14 cellular contexts compared by ENCODE assay signal in genomic region chr14:91254456-91254855, GRCh38. TPM values are rescaled to one million over a fixed set of nuclear protein-coding genes. Genes with fewer than 3 reads are reported as not detected.
DNase-seq lines count a peak whose midpoint lies in the region; ATAC-seq, FAIRE-seq and TF ChIP-seq lines count a peak whose summit lies in the region.
"Had no signal": no experiment of that assay in that cellular context is flagged by ENCODE, and none has a peak within 500 bp of the region (broad histone marks: within the 10 kb centered on the region; RNA-seq: fewer than 3 reads in every experiment).

No MANE protein-coding gene starts in this region.

- DNase-seq in GM18507 (ENCODE audit: extremely low spot score, insufficient read length, low read depth) (no peak), NCI-H1694 treated with DMSO at 0.1 percent for 48 hours (lab: John Stamatoyannopoulos, UW) (peak; percentile 69), K562 (ENCODE audit: extremely low read depth in 1 of 4, low spot score in 3 of 4) (no peak), progenitor cell of endocrine pancreas (ENCODE audit: low spot score, unreplicated experiment) (no peak), GM12892 (ENCODE audit: insufficient read length) (no peak), foreskin melanocyte (no peak)
- DNase-seq in activated effector memory CD4-positive, alpha-beta T cell treated with Interleukin-2 at 50 U/mL for 16 hours: no peak
- DNase-seq: DMS79 treated with DMSO at 0.1 percent for 48 hours; occipital lobe; SHP77 treated with DMSO at 0.1 percent for 48 hours; stimulated activated CD4-positive, alpha-beta T cell treated with anti-CD3 and anti-CD28 coated beads, Interleukin-1b, Interleukin-23, amount 100 ng/mL, for 48 hours had no signal

- intact Hi-C loops in K562 (cut with micrococcal nuclease): loop anchor here (2.0 kb wide), 1 partner anchor 78 kb away; no protein-coding TSS in a partner anchor

- H3K4me3 ChIP-seq in K562: no peak overlapping the region

- TF ChIP-seq EP300 in K562 (IDR thresholded peaks at IDR 0.05; ENCODE audit: low read length): no peak

- H3K27ac ChIP-seq in K562 (ENCODE audit: extremely low read depth, low read depth, low read length): no peak overlapping the region

- TF ChIP-seq POLR2A in K562 (conservative IDR thresholded peaks at IDR 0.05): no peak
- TF ChIP-seq POLR2A in GM12892 (IDR thresholded peaks at IDR 0.05; ENCODE audit: low read depth, low read length): no peak

- H3K4me1 Mint-ChIP-seq in progenitor cell of endocrine pancreas (ENCODE audit: low read depth): peaks cover 10% of the 10 kb centered on the region

- TF ChIP-seq CTCF in K562 (IDR thresholded peaks at IDR 0.05 in 2 of 3, conservative IDR thresholded peaks at IDR 0.05 in 1 of 3; ENCODE audit: insufficient read depth in 2 of 3, low read depth in 1 of 3, low read length in 3 of 3) (no peak), progenitor cell of endocrine pancreas (IDR thresholded peaks at IDR 0.05; ENCODE audit: unreplicated experiment) (no peak)

- peak overlapping the region; percentile 75 for H3K4me3 Mint-ChIP-seq in progenitor cell of endocrine pancreas (ENCODE audit: low read depth)

- H3K4me2 ChIP-seq in K562 (ENCODE audit: insufficient read depth, low read length): no peak overlapping the region

- H3K27ac Mint-ChIP-seq in progenitor cell of endocrine pancreas: peak overlapping the region; percentile 23

- CTCF ChIA-PET in K562 (lab: Yijun Ruan, JAX; ENCODE audit: low intra/inter-chr PET ratio): interaction anchor here (1.2 kb wide), 1 partner anchor 32 kb away, joined by 3 read pairs; no protein-coding TSS in a partner anchor

- H3K27me3 ChIP-seq in K562 (ENCODE audit: control insufficient read depth in 2 of 2, insufficient read depth in 2 of 2, low read length in 2 of 2): no peaks in the 10 kb centered on the region
- H3K27me3 ChIP-seq: breast epithelium, suprapubic skin had no signal

- peaks cover 48% of the 10 kb centered on the region for H3K27me3 Mint-ChIP-seq in progenitor cell of endocrine pancreas

- no peaks in the 10 kb centered on the region; the same call in 2 of the 3 replicates for H3K36me3 ChIP-seq in K562 (ENCODE audit: control insufficient read depth, insufficient read depth, low read length)
- H3K36me3 ChIP-seq: breast epithelium, suprapubic skin had no signal

- no peaks in the 10 kb centered on the region for H4K20me1 ChIP-seq in K562 (replicated peaks; ENCODE audit: control insufficient read depth, insufficient read depth, low read length)

- H3K4me1 ChIP-seq in K562 (replicated peaks in 1 of 2; ENCODE audit: control insufficient read depth in 2 of 2, insufficient read depth in 2 of 2, low read length in 2 of 2): peaks cover 30 to 36% of the 10 kb centered on the region in 2 experiments

- BruUV-seq in K562 (replicated peaks; lab: Mats Ljungman, UMichigan): no TSS peak

- FAIRE-seq in GM18507 (lab: Jason Lieb, UNC): peak; percentile 62
- FAIRE-seq in K562 (lab: Jason Lieb, UNC): no peak
- no peak for FAIRE-seq in GM12892 (lab: Jason Lieb, UNC)
- FAIRE-seq: islet of Langerhans had no signal

- H3K36me3 Mint-ChIP-seq in progenitor cell of endocrine pancreas (ENCODE audit: insufficient read depth): no peaks in the 10 kb centered on the region

- no peaks in the 10 kb centered on the region for H3K9me3 ChIP-seq in K562 (replicated peaks; ENCODE audit: control insufficient read depth, insufficient read depth, low read depth, low read length)
- H3K9me3 ChIP-seq: breast epithelium, suprapubic skin had no signal

- 83% methylated on average over 3 of the region's 3 CpGs for WGBS in K562 (ENCODE audit: insufficient coverage, low coverage, missing lambda C conversion rate)

- POLR2A ChIA-PET in K562 (lab: Yijun Ruan, JAX): interaction anchor here (1.0 kb wide), 1 partner anchor 76 kb away, joined by 3 read pairs; no protein-coding TSS in a partner anchor

- H2AFZ ChIP-seq in K562 (ENCODE audit: low read depth, low read length): no peak overlapping the region

- no peaks in the 10 kb centered on the region for H3K9me1 ChIP-seq in K562 (ENCODE audit: control insufficient read depth, insufficient read depth, low read length)

- no peak for TF ChIP-seq RAD21 in K562 (CRISPR knock-in tag; conservative IDR thresholded peaks at IDR 0.05 in 1 of 2, IDR thresholded peaks at IDR 0.05 in 1 of 2)

- no peak overlapping the region for H3K9ac ChIP-seq in K562 (ENCODE audit: insufficient read depth in 1 of 2, low read depth in 2 of 2, low read length in 2 of 2)

- H3K79me2 ChIP-seq in K562 (ENCODE audit: control insufficient read depth, insufficient read depth, low read length): peaks cover 2% of the 10 kb centered on the region; the same call in 2 of the 3 replicates

- in situ Hi-C loops in K562 (cut with MboI): no loop called here

- ATAC-seq in K562: no peak

- no peaks in the 10 kb centered on the region for H3K9me3 Mint-ChIP-seq in progenitor cell of endocrine pancreas (ENCODE audit: low read depth)

TF ChIP-seq in K562, 482 proteins besides CTCF, POLR2A, EP300 and RAD21 (continues in another document):
- TF ChIP-seq NCOA6 (IDR thresholded peaks at IDR 0.05) (no peak), ZFP36 (IDR thresholded peaks at IDR 0.05; ENCODE audit: low read depth, low read length, partially characterized antibody) (peak; percentile 51), SNIP1 (IDR thresholded peaks at IDR 0.05; ENCODE audit: low read depth) (no peak), ZNF696 (CRISPR knock-in tag; conservative IDR thresholded peaks at IDR 0.05) (no peak), THAP12 (CRISPR knock-in tag; IDR thresholded peaks at IDR 0.05) (no peak), ZNF24 (IDR thresholded peaks at IDR 0.05) (no peak), ZNF436 (CRISPR knock-in tag; IDR thresholded peaks at IDR 0.05) (no peak), GTF2B (IDR thresholded peaks at IDR 0.05; ENCODE audit: extremely low read depth, insufficient read length) (no peak), ZFX (CRISPR knock-in tag; IDR thresholded peaks at IDR 0.05) (no peak), EWSR1 (IDR thresholded peaks at IDR 0.05; ENCODE audit: borderline replicate concordance, low read depth, partially characterized antibody) (no peak), ARHGAP35 (IDR thresholded peaks at IDR 0.05; ENCODE audit: partially characterized antibody) (no peak), ZNF23 (CRISPR knock-in tag; IDR thresholded peaks at IDR 0.05) (no peak), ZNF174 (CRISPR knock-in tag; IDR thresholded peaks at IDR 0.05) (no peak), ZSCAN29 (IDR thresholded peaks at IDR 0.05) (no peak), SAP30 (IDR thresholded peaks at IDR 0.05; ENCODE audit: borderline replicate concordance, insufficient read depth, low read depth, low read length, poor library complexity, severe bottlenecking) (no peak), ZEB2 (IDR thresholded peaks at IDR 0.05) (no peak), ZNF707 (CRISPR knock-in tag; conservative IDR thresholded peaks at IDR 0.05) (no peak), CBX3 (IDR thresholded peaks at IDR 0.05; ENCODE audit: borderline replicate concordance in 1 of 2, low read length in 2 of 2) (no peak)

RNA-seq across cellular contexts. Expression of gene GPR68, which starts 10.0 kb away (rescaled TPM):
- total RNA-seq in K562 (2011; cell fraction: chromatin; rRNA removed; ENCODE audit: low replicate concordance): 5.9 and 14.8 TPM in 2 replicates
- total RNA-seq in K562 (2011; cell fraction: nucleolus; rRNA removed): 11.4 and 16.2 TPM in 2 replicates
- total RNA-seq in K562 (2011; cell fraction: nucleoplasm; rRNA removed): 8.6 and 12.0 TPM in 2 replicates
- total RNA-seq in K562 (2014; rRNA removed): 7.4 and 7.9 TPM in 2 replicates
- 2.2 and 2.8 TPM in 2 replicates for total RNA-seq in K562 (2014; rRNA removed; fragmentation: Illumina TruSeq; extraction: Trizol)
- 2.4 and 2.7 TPM in 2 replicates for total RNA-seq in K562 (2015; rRNA removed; fragmentation: Illumina TruSeq; extraction: Trizol)
- 7.1 and 9.4 TPM in 2 replicates for total RNA-seq in K562 (2021)
- 5.2 and 9.0 TPM in 2 replicates for polyA plus RNA-seq in K562 (2011; rRNA removed)
- 16.0 and 35.2 TPM in 2 replicates for polyA plus RNA-seq in K562 (2011; cell fraction: cytosol; rRNA removed)
- polyA plus RNA-seq in K562 (2011; cell fraction: nucleus; rRNA removed): 6.6 and 8.3 TPM in 2 replicates
- polyA plus RNA-seq in K562 (2012): 5.9 and 17.3 TPM in 2 replicates
- 3.7 and 6.6 TPM in 2 replicates for polyA plus RNA-seq in K562 (2014; fragmentation: Illumina TruSeq; extraction: Trizol)
- polyA plus RNA-seq in K562 (2014; fragmentation: Nextera tagmentation; extraction: Ambion mirVana): under 1 TPM; 0.41 to 0.53 TPM
- 5.0 and 5.8 TPM in 2 replicates for polyA plus RNA-seq in K562 (2014; rRNA removed)
- 5.1 and 6.3 TPM in 2 replicates for polyA minus RNA-seq in K562 (2011; rRNA and poly(A)+ RNA removed)
- polyA minus RNA-seq in K562 (2011; cell fraction: cytosol; rRNA and poly(A)+ RNA removed): 8.9 and 9.6 TPM in 2 replicates
- polyA minus RNA-seq in K562 (2011; cell fraction: nucleus; rRNA and poly(A)+ RNA removed): 2.2 and 3.7 TPM in 2 replicates
- 0.31 and 0.87 TPM in 2 replicates for total RNA-seq in progenitor cell of endocrine pancreas
- polyA plus RNA-seq in GM12892 (2012; ENCODE audit: missing spikeins): 1.3 TPM
